ENCODE assay signal across 15 cellular contexts in the genomic region with DNA sequence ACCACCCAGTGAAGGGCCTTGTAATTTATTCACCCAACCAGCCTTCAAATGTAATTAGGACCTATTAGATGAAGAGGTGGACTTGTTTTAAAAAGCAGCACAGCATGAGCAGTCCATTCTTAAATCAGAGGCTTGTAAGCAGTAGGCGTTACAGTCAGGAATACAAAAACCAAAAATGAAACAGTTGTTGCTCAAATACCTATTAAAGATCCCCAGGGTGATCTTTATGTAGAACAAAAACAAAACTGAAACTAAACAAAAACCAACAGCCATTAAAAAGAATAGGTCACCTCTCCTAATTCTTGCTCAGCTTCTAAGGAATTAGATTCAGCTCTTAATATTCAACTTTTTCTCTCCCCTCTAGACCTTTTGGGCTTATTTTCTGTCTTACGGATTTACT.
A peak's percentile ranks its signal among the peaks of the same experiment; 100 is the strongest.
DNase-seq lines count a peak whose midpoint lies in the region; ATAC-seq and TF ChIP-seq lines count a peak whose summit lies in the region.
"Had no signal": no experiment of that assay in that cellular context is flagged by ENCODE, and none has a peak within 500 bp of the region (broad histone marks: within the 10 kb centered on the region; RNA-seq: fewer than 3 reads in every experiment).

No MANE protein-coding gene starts in this region.

- no peaks in the 10 kb centered on the region for H3K4me1 Mint-ChIP-seq in Caco-2 (ENCODE audit: low read depth, unreplicated experiment)
- H3K4me1 Mint-ChIP-seq: activated naive CD8-positive, alpha-beta T cell treated with anti-CD3 and anti-CD28 coated beads, Interleukin-2, amount 50 U/mL, for 24 hours; T-helper 17 cell had no signal

- POLR2A ChIA-PET in Caco-2 (lab: Charles Lee): no interaction called here

- ATAC-seq in GM18505 (IDR thresholded peaks at IDR 0.05; ENCODE audit: unreplicated experiment): peak; percentile 78
- ATAC-seq in GM19395 (IDR thresholded peaks at IDR 0.05; ENCODE audit: unreplicated experiment): peak; percentile 97
- peak; percentile 92 for ATAC-seq in HG02678 (IDR thresholded peaks at IDR 0.05; ENCODE audit: unreplicated experiment)
- ATAC-seq in HG03469 (IDR thresholded peaks at IDR 0.05; ENCODE audit: unreplicated experiment): peak; percentile 88
- ATAC-seq: activated naive CD8-positive, alpha-beta T cell treated with anti-CD3 and anti-CD28 coated beads, Interleukin-2, amount 50 U/mL, for 24 hours; T-helper 17 cell had no signal

- no peak overlapping the region for H3K4me3 ChIP-seq in MG63
- H3K4me3 ChIP-seq in Caco-2 (ENCODE audit: low read depth, low read length): no peak overlapping the region
- H3K4me3 ChIP-seq: transverse colon had no signal

- CTCF ChIA-PET in Caco-2 (lab: Charles Lee): no interaction called here

- intact Hi-C loops in Caco-2 (cut with micrococcal nuclease; ENCODE audit: unreplicated experiment): no loop called here

- no peaks in the 10 kb centered on the region for H3K9me3 ChIP-seq in MG63
- H3K9me3 ChIP-seq in Caco-2: no peaks in the 10 kb centered on the region
- H3K9me3 ChIP-seq: transverse colon had no signal

- BruUV-seq in Caco-2 (replicated peaks; lab: Mats Ljungman, UMichigan): no TSS peak

- no peak overlapping the region for H3K27ac Mint-ChIP-seq in Caco-2 (ENCODE audit: unreplicated experiment)
- H3K27ac Mint-ChIP-seq: activated naive CD8-positive, alpha-beta T cell treated with anti-CD3 and anti-CD28 coated beads, Interleukin-2, amount 50 U/mL, for 24 hours; CD4-positive, alpha-beta T cell; T-helper 17 cell had no signal

- peaks cover 14% of the 10 kb centered on the region for H3K27me3 Mint-ChIP-seq in Caco-2 (ENCODE audit: insufficient read depth, unreplicated experiment)

- H3K9me3 Mint-ChIP-seq in Caco-2 (ENCODE audit: unreplicated experiment): no peaks in the 10 kb centered on the region
- H3K9me3 Mint-ChIP-seq: activated naive CD8-positive, alpha-beta T cell treated with anti-CD3 and anti-CD28 coated beads, Interleukin-2, amount 50 U/mL, for 24 hours; CD4-positive, alpha-beta T cell had no signal

- H3K27me3 ChIP-seq in MG63 (peaks cover 8% of the 10 kb centered on the region), Caco-2 (replicated peaks; ENCODE audit: control insufficient read depth, insufficient read depth, low read length) (no peaks in the 10 kb centered on the region)
- H3K27me3 ChIP-seq: transverse colon had no signal

- no peaks in the 10 kb centered on the region for H3K36me3 ChIP-seq in MG63
- H3K36me3 ChIP-seq in Caco-2 (ENCODE audit: control insufficient read depth, insufficient read depth, low read length): no peaks in the 10 kb centered on the region
- H3K36me3 ChIP-seq: transverse colon had no signal

- TF ChIP-seq CTCF in Caco-2 (IDR thresholded peaks at IDR 0.05; ENCODE audit: insufficient read depth in 1 of 2, low read depth in 1 of 2, low read length in 1 of 2, severe bottlenecking in 1 of 2, unreplicated experiment in 1 of 2): no peak

- DNase-seq in activated naive CD4-positive, alpha-beta T cell treated with anti-CD3 and anti-CD28 coated beads, Interleukin-2, amount 50 U/mL, for 16 hours: no peak
- DNase-seq in MG63 (no peak), GF-D8 (lab: John Stamatoyannopoulos, UW) (no peak), Caco-2 (no peak)
- DNase-seq: activated CD8-positive, alpha-beta memory T cell treated with anti-CD3 and anti-CD28 coated beads for 24 hours; activated naive CD8-positive, alpha-beta T cell treated with anti-CD3 and anti-CD28 coated beads, Interleukin-2, amount 50 U/mL, for 24 hours; CD4-positive, alpha-beta T cell; foreskin fibroblast; NCI-H1048; T-helper 17 cell; transverse colon had no signal

- no peaks in the 10 kb centered on the region for H3K4me1 ChIP-seq in Caco-2
- H3K4me1 ChIP-seq: transverse colon had no signal

- no peaks in the 10 kb centered on the region for H3K36me3 Mint-ChIP-seq in Caco-2 (ENCODE audit: insufficient read depth, unreplicated experiment)

- no peak overlapping the region for H3K4me3 Mint-ChIP-seq in Caco-2 (ENCODE audit: unreplicated experiment)
- H3K4me3 Mint-ChIP-seq: activated naive CD8-positive, alpha-beta T cell treated with anti-CD3 and anti-CD28 coated beads, Interleukin-2, amount 50 U/mL, for 24 hours; CD4-positive, alpha-beta T cell; T-helper 17 cell had no signal

- TF ChIP-seq POLR2A in GM18505 (IDR thresholded peaks at IDR 0.05; ENCODE audit: borderline replicate concordance, extremely low read depth, insufficient read depth, insufficient read length): no peak
